13 cellular contexts compared by ENCODE assay signal in the genomic region with DNA sequence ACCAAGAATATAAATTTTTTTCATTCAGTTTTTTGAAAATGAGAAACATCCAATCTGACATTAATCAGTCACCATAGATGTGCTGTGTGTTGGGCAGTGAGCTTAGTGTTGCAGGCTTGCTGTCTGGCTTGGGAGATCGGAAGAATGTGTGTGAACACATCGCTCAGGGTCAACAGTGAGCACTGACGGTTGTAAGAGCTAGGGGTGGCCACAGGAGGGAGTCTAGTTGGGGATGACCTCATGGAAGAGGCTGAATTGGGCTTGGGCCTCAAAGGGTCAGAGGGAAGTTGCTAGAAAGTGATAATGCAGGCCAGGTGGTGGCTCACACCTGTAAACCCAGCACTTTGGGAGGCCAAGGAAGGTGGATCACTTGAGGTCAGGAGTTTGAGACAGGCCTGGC.
DNase-seq lines count a peak whose midpoint lies in the region; ATAC-seq and TF ChIP-seq lines count a peak whose summit lies in the region.
"Had no signal": no experiment of that assay in that cellular context is flagged by ENCODE, and none has a peak within 500 bp of the region (broad histone marks: within the 10 kb centered on the region; RNA-seq: fewer than 3 reads in every experiment).

No MANE protein-coding gene starts in this region.

- no peaks in the 10 kb centered on the region for H3K9me3 ChIP-seq in cardiac muscle cell (ENCODE audit: low read depth)
- no peaks in the 10 kb centered on the region for H3K9me3 ChIP-seq in heart left ventricle
- no peaks in the 10 kb centered on the region for H3K9me3 ChIP-seq in MM.1S (replicated peaks; ENCODE audit: insufficient read depth, low read length)

- no peak overlapping the region for H3K9ac ChIP-seq in MM.1S (ENCODE audit: low read length)

- no peak overlapping the region for H3K4me3 ChIP-seq in cardiac muscle cell
- H3K4me3 ChIP-seq in heart left ventricle = no peak overlapping the region
- H3K4me3 ChIP-seq in MM.1S (ENCODE audit: low read length) = no peak overlapping the region
- no peak overlapping the region for H3K4me3 ChIP-seq in cardiac fibroblast (replicated peaks in 1 of 2; ENCODE audit: low read depth in 2 of 2, low read length in 2 of 2)

- no peaks in the 10 kb centered on the region for H3K9me3 Mint-ChIP-seq in type B pancreatic cell
- H3K9me3 Mint-ChIP-seq: effector memory CD8-positive, alpha-beta T cell had no signal

- no peak overlapping the region for H3K4me2 ChIP-seq in MM.1S (ENCODE audit: low read depth, low read length)

- H3K9me2 ChIP-seq in MM.1S (replicated peaks; ENCODE audit: insufficient read depth, low read length) = no peaks in the 10 kb centered on the region

- H2AFZ ChIP-seq in MM.1S (ENCODE audit: low read length) = no peak overlapping the region

- no peak overlapping the region for H3K27ac Mint-ChIP-seq in type B pancreatic cell
- H3K27ac Mint-ChIP-seq: effector memory CD8-positive, alpha-beta T cell had no signal

- TF ChIP-seq CTCF in cardiac muscle cell (IDR thresholded peaks at IDR 0.05; ENCODE audit: low read depth, low read length) (peak; percentile 11), heart left ventricle (IDR thresholded peaks at IDR 0.05) (peak in 1 of 12 donors; percentile 8), MM.1S (IDR thresholded peaks at IDR 0.05; ENCODE audit: low read length) (0 out of 2 replicates have a peak, but pooled peaks have one; percentile 11), cardiac fibroblast (IDR thresholded peaks at IDR 0.05; ENCODE audit: low read depth, low read length) (peak; percentile 20), type B pancreatic cell (conservative IDR thresholded peaks at IDR 0.05) (peak; percentile 47)

- H4K20me1 ChIP-seq in MM.1S (ENCODE audit: insufficient read depth, low read length) = no peaks in the 10 kb centered on the region

- H3K4me1 ChIP-seq in cardiac muscle cell (ENCODE audit: low read depth) (no peaks in the 10 kb centered on the region), heart left ventricle (no peaks in the 10 kb centered on the region), MM.1S (ENCODE audit: low read length) (peaks cover 14% of the 10 kb centered on the region)

- no peaks in the 10 kb centered on the region for H3K27me3 Mint-ChIP-seq in type B pancreatic cell

- H3K79me2 ChIP-seq in MM.1S (ENCODE audit: low read length) = no peaks in the 10 kb centered on the region

- no peak for TF ChIP-seq POLR2A in heart left ventricle (IDR thresholded peaks at IDR 0.05)

- H3K27ac ChIP-seq in cardiac muscle cell (no peak overlapping the region), heart left ventricle (no peak overlapping the region), MM.1S (ENCODE audit: low read length) (no peak overlapping the region)

- intact Hi-C loops in heart left ventricle (cut with DNase I) (no loop called here), posterior vena cava (cut with DNase I) (no loop called here), Right ventricle myocardium inferior (cut with DNase I) (no loop called here)

- H3K36me3 Mint-ChIP-seq in type B pancreatic cell = no peaks in the 10 kb centered on the region

- 82 to 85% (median 83%) methylated on average over 3 of the region's 3 CpGs for WGBS in heart left ventricle, 4 donors

- DNase-seq in cardiac muscle cell (ENCODE audit: low read depth in 1 of 2, low spot score in 1 of 2) = no peak
- DNase-seq in heart left ventricle = no peak
- no peak for DNase-seq in MM.1S
- DNase-seq in cardiac fibroblast (ENCODE audit: low read depth in 2 of 2) = no peak
- no peak for DNase-seq in type B pancreatic cell (ENCODE audit: extremely low spot score, unreplicated experiment)
- DNase-seq in posterior vena cava (ENCODE audit: low spot score) = no peak
- no peak for DNase-seq in COR-L47 (lab: John Stamatoyannopoulos, UW)
- DNase-seq in Right ventricle myocardium inferior (ENCODE audit: missing footprints) = no peak
- DNase-seq: effector memory CD8-positive, alpha-beta T cell; NCI-H2081 treated with DMSO at 0.1 percent for 48 hours; nucleus accumbens; stimulated activated CD4-positive, alpha-beta T cell treated with anti-CD3 and anti-CD28 coated beads, Interleukin-15, amount 100 ng/mL, for 24 hours; stimulated activated CD8-positive, alpha-beta memory T cell treated with anti-CD3 and anti-CD28 coated beads, Interleukin-4, amount 100 ng/mL, for 48 hours had no signal

- H3K27me3 ChIP-seq in cardiac muscle cell (no peaks in the 10 kb centered on the region), heart left ventricle (no peaks in the 10 kb centered on the region), MM.1S (replicated peaks; ENCODE audit: insufficient read depth, low read length) (no peaks in the 10 kb centered on the region)

- peaks cover 4% of the 10 kb centered on the region for H3K4me1 Mint-ChIP-seq in type B pancreatic cell (ENCODE audit: unreplicated experiment)

- ATAC-seq in heart left ventricle = no peak
- ATAC-seq in Right ventricle myocardium inferior = no peak
- ATAC-seq: effector memory CD8-positive, alpha-beta T cell had no signal

- H3K4me3 Mint-ChIP-seq in type B pancreatic cell = no peak overlapping the region
- H3K4me3 Mint-ChIP-seq: effector memory CD8-positive, alpha-beta T cell had no signal

- peaks cover 4% of the 10 kb centered on the region; the same call in 1 of the 2 replicates for H3F3A ChIP-seq in MM.1S (ENCODE audit: insufficient read depth, low read length)

- H3K36me3 ChIP-seq in cardiac muscle cell (no peaks in the 10 kb centered on the region), heart left ventricle (no peaks in the 10 kb centered on the region), MM.1S (replicated peaks; ENCODE audit: insufficient read depth, low read length) (no peaks in the 10 kb centered on the region)
